ENCODE assay signal across 1 cellular context in genomic region chr11:14380947-14381555, GRCh38.
A peak's percentile ranks its signal among the peaks of the same experiment; 100 is the strongest.
TF ChIP-seq lines count a peak whose summit lies in the region.

No MANE protein-coding gene starts in this region.

TF ChIP-seq in HepG2, 621 proteins besides CTCF, POLR2A, EP300 and RAD21 (continued from another document and continues in another):
- TF ChIP-seq ZNF18 (CRISPR knock-in tag; IDR thresholded peaks at IDR 0.05; ENCODE audit: insufficient replicate concordance) (no peak), HDAC1 (CRISPR knock-in tag; IDR thresholded peaks at IDR 0.05) (no peak), HOXA3 (CRISPR knock-in tag; IDR thresholded peaks at IDR 0.05) (peak; percentile 40; the same call in 1 of the 2 replicates), EHMT2 (IDR thresholded peaks at IDR 0.05; ENCODE audit: borderline replicate concordance, low read depth, low read length) (no peak), ZNF616 (CRISPR knock-in tag; IDR thresholded peaks at IDR 0.05; ENCODE audit: low read depth) (no peak), ZNF614 (CRISPR knock-in tag; IDR thresholded peaks at IDR 0.05; ENCODE audit: borderline replicate concordance) (no peak), ARHGAP35 (CRISPR knock-in tag; IDR thresholded peaks at IDR 0.05; ENCODE audit: borderline replicate concordance) (0 out of 2 replicates have a peak, but pooled peaks have one; percentile 49), PCBP2 (optimal IDR thresholded peaks at IDR 0.05; ENCODE audit: low read depth, low read length, poor library complexity, severe bottlenecking) (no peak), POGZ (CRISPR knock-in tag; IDR thresholded peaks at IDR 0.05) (peak; percentile 53; the same call in 1 of the 2 replicates), ZNF275 (CRISPR knock-in tag; IDR thresholded peaks at IDR 0.05; ENCODE audit: borderline replicate concordance) (no peak), ARNTL (CRISPR knock-in tag; IDR thresholded peaks at IDR 0.05) (0 out of 2 replicates have a peak, but pooled peaks have one; percentile 10), ZHX2 (IDR thresholded peaks at IDR 0.05; ENCODE audit: low read depth) (no peak), ZHX2 (CRISPR knock-in tag; IDR thresholded peaks at IDR 0.05; ENCODE audit: borderline replicate concordance) (no peak), ZSCAN31 (CRISPR knock-in tag; IDR thresholded peaks at IDR 0.05; ENCODE audit: low read depth) (no peak), NFIC (IDR thresholded peaks at IDR 0.05; ENCODE audit: low read length) (no peak), CSRNP1 (CRISPR knock-in tag; IDR thresholded peaks at IDR 0.05) (peak; percentile 39; the same call in 1 of the 2 replicates), HMG20A (CRISPR knock-in tag; IDR thresholded peaks at IDR 0.05; ENCODE audit: borderline replicate concordance) (no peak), ZC3H4 (CRISPR knock-in tag; IDR thresholded peaks at IDR 0.05; ENCODE audit: borderline replicate concordance) (no peak), NONO (IDR thresholded peaks at IDR 0.05) (no peak), NONO (CRISPR knock-in tag; conservative IDR thresholded peaks at IDR 0.05) (0 out of 2 replicates have a peak, but pooled peaks have one; percentile 23), HIC2 (CRISPR knock-in tag; IDR thresholded peaks at IDR 0.05; ENCODE audit: low read depth) (peak; percentile 87), ZBTB1 (CRISPR knock-in tag; IDR thresholded peaks at IDR 0.05; ENCODE audit: borderline replicate concordance) (no peak), SMARCE1 (IDR thresholded peaks at IDR 0.05; ENCODE audit: borderline replicate concordance) (no peak), ASH2L (IDR thresholded peaks at IDR 0.05; ENCODE audit: insufficient read length, low read depth, low read length) (peak; percentile 38), KAT7 (CRISPR knock-in tag; IDR thresholded peaks at IDR 0.05; ENCODE audit: borderline replicate concordance) (0 out of 2 replicates have a peak, but pooled peaks have one; percentile 34), ZNF318 (CRISPR knock-in tag; IDR thresholded peaks at IDR 0.05) (no peak), E2F1 (CRISPR knock-in tag; IDR thresholded peaks at IDR 0.05) (no peak), NBN (conservative IDR thresholded peaks at IDR 0.05) (no peak), ATF4 (CRISPR knock-in tag; IDR thresholded peaks at IDR 0.05) (no peak), ELF3 (CRISPR knock-in tag; IDR thresholded peaks at IDR 0.05) (0 out of 2 replicates have a peak, but pooled peaks have one; percentile 24), ZNF543 (CRISPR knock-in tag; IDR thresholded peaks at IDR 0.05) (no peak), ZNF350 (CRISPR knock-in tag; IDR thresholded peaks at IDR 0.05; ENCODE audit: borderline replicate concordance, low read depth) (no peak), SALL2 (CRISPR knock-in tag; IDR thresholded peaks at IDR 0.05) (no peak), NFKBIZ (CRISPR knock-in tag; IDR thresholded peaks at IDR 0.05) (no peak)
